Comparison of ENCODE assay signal across 17 cellular contexts in the genomic region with DNA sequence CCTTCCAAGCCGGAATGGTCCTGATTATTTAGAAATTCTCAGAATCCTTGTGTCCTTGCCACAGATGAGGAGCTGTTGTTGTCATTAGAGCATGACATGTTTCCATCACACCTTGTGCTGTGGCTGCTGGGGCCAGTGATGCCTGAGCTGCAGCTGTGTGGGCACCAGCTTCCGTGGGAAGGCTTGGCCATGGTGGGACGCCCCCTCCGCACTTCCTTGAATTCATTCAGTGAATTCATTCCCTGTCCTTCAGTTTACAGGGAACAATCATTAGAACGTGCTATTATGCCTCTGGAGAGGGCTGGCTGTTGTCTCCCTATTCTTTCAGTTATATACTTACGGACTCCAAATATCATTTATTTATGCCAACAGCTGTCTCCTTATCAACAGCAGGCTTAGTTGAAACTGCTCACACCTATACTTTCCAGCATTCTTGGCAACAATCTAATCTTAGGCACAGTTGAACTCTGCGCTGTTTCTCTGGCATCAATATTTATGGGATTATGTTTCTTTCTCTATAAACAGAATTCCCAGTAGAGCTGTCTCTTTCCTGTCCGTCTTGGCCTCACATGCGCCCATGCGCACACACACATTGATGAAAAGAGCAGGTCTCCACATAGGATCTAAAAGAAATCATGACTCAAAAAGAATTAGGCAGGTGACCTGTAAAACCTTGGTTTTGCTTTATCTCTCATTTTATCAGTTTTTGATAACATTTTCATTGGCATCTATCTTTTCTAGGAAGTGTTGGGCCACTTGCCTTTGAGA. TPM values are rescaled to one million over a fixed set of nuclear protein-coding genes. Genes with fewer than 3 reads are reported as not detected.
A peak's percentile ranks its signal among the peaks of the same experiment; 100 is the strongest.
DNase-seq lines count a peak whose midpoint lies in the region; ATAC-seq, FAIRE-seq and TF ChIP-seq lines count a peak whose summit lies in the region.
"Had no signal": no experiment of that assay in that cellular context is flagged by ENCODE, and none has a peak within 500 bp of the region (broad histone marks: within the 10 kb centered on the region; RNA-seq: fewer than 3 reads in every experiment).

No MANE protein-coding gene starts in this region.

- WGBS in mesodermal cell (ENCODE audit: insufficient coverage in 2 of 2), 2 experiments = 87 to 92% methylated on average over 7 to 8 of the region's 10 CpGs

- no peaks in the 10 kb centered on the region for H3K9me3 ChIP-seq in PC-9 (ENCODE audit: insufficient read depth, low read depth)
- H3K9me3 ChIP-seq in mesodermal cell (ENCODE audit: control insufficient read depth, low read length) = no peaks in the 10 kb centered on the region
- H3K9me3 ChIP-seq in subcutaneous abdominal adipose tissue (ENCODE audit: control insufficient read depth in 5 of 5, low read length in 5 of 5) = no peaks in the 10 kb centered on the region

- no peak for TF ChIP-seq POLR2A in GM12892 (IDR thresholded peaks at IDR 0.05; ENCODE audit: low read depth, low read length)

- peaks cover 58% of the 10 kb centered on the region for H3K4me1 ChIP-seq in PC-9 (replicated peaks; ENCODE audit: insufficient read depth)
- peaks cover 5% of the 10 kb centered on the region for H3K4me1 ChIP-seq in mesodermal cell (ENCODE audit: control insufficient read depth, insufficient read depth, low read length, poor library complexity, severe bottlenecking)
- H3K4me1 ChIP-seq in subcutaneous abdominal adipose tissue (ENCODE audit: control insufficient read depth in 5 of 5, insufficient read depth in 5 of 5, low read length in 5 of 5) = peaks cover 4 to 28% (median 9%) of the 10 kb centered on the region in 5 donors

- H3K4me3 ChIP-seq in PC-9 (no peak overlapping the region), mesodermal cell (ENCODE audit: extremely low read depth, insufficient read depth, low read length, poor library complexity, severe bottlenecking) (no peak overlapping the region), subcutaneous abdominal adipose tissue (ENCODE audit: low read depth in 1 of 5, low read length in 5 of 5) (no peak overlapping the region)

- DNase-seq in Right ventricle myocardium superior (peak; percentile 37), left ventricle myocardium superior (no peak), PC-9 (no peak), D721Med (ENCODE audit: insufficient read length, low spot score) (no peak), GM12892 (ENCODE audit: insufficient read length) (no peak)
- DNase-seq: C1 segment of cervical spinal cord, GF-D8, MM.1S, NCI-H1092 treated with DMSO at 0.1 percent for 48 hours, NCI-H2081 treated with DMSO at 0.1 percent for 48 hours, NCI-H446 had no signal

- intact Hi-C loops in Right ventricle myocardium superior (cut with DNase I) (no loop called here), left ventricle myocardium superior (cut with micrococcal nuclease) (no loop called here), PC-9 (cut with micrococcal nuclease; ENCODE audit: unreplicated experiment) (loop anchor here (5.0 kb wide), 1 partner anchor 616 kb away; no protein-coding TSS in a partner anchor)

- no TSS peak for BruUV-seq in PC-9 (replicated peaks; lab: Mats Ljungman, UMichigan)

- H3K9ac ChIP-seq in subcutaneous abdominal adipose tissue (ENCODE audit: low read length in 5 of 5) = no peak overlapping the region

- H3K27ac ChIP-seq in PC-9 (peak overlapping the region; percentile 98), mesodermal cell (ENCODE audit: low read depth, low read length, severe bottlenecking) (peak overlapping the region; percentile 23), subcutaneous abdominal adipose tissue (ENCODE audit: low read depth, low read length) (peak overlapping the region; percentile 13)

- H3F3A ChIP-seq in PC-9 (ENCODE audit: insufficient read depth, low read depth) = peaks cover 56% of the 10 kb centered on the region; the same call in 1 of the 2 replicates

- TF ChIP-seq CTCF in PC-9 (conservative IDR thresholded peaks at IDR 0.05) (no peak), D721Med (IDR thresholded peaks at IDR 0.05; ENCODE audit: insufficient read depth, missing control alignments) (no peak)

- no peak overlapping the region for H2AFZ ChIP-seq in PC-9

- POLR2A ChIA-PET in PC-9 (lab: Charles Lee; ENCODE audit: unreplicated experiment) = interaction anchor here (0.5 to 0.7 kb wide), 2 partner anchors 11 to 14 kb away, joined by 3 read pairs; no protein-coding TSS in a partner anchor

- peaks cover 83% of the 10 kb centered on the region for H3K36me3 ChIP-seq in PC-9 (ENCODE audit: low read depth)
- no peaks in the 10 kb centered on the region for H3K36me3 ChIP-seq in mesodermal cell (ENCODE audit: control insufficient read depth, insufficient read depth, low read length)
- H3K36me3 ChIP-seq in subcutaneous abdominal adipose tissue (ENCODE audit: control insufficient read depth in 5 of 5, insufficient read depth in 5 of 5, low read length in 5 of 5) = no peaks in the 10 kb centered on the region

- H4K20me1 ChIP-seq in PC-9 (ENCODE audit: insufficient read depth) = no peaks in the 10 kb centered on the region

- H3K27me3 ChIP-seq in PC-9 (ENCODE audit: insufficient read depth, low read depth) (no peaks in the 10 kb centered on the region), subcutaneous abdominal adipose tissue (ENCODE audit: control insufficient read depth in 5 of 5, insufficient read depth in 4 of 5, low read length in 5 of 5) (peaks cover 0 to 7% (median 3%) of the 10 kb centered on the region in 5 donors)

- peak overlapping the region; percentile 97 for H3K4me2 ChIP-seq in PC-9

- CTCF ChIA-PET in PC-9 (lab: Charles Lee) = no interaction called here

- ATAC-seq in Right ventricle myocardium superior (ENCODE audit: poor library complexity) (no peak), left ventricle myocardium superior (no peak)

- peaks cover 95% of the 10 kb centered on the region for H3K79me2 ChIP-seq in PC-9 (ENCODE audit: low read depth)

- H3K9me2 ChIP-seq in PC-9 (ENCODE audit: insufficient read depth) = no peaks in the 10 kb centered on the region

- FAIRE-seq in D721Med (lab: Jason Lieb, UNC) (no peak), GM12892 (lab: Jason Lieb, UNC) (no peak)
- FAIRE-seq: GM12891, H54 had no signal

RNA-seq across cellular contexts. Expression of gene ADGRF1, which starts 8.9 kb away (rescaled TPM):
- total RNA-seq in Right ventricle myocardium superior (not detected), left ventricle myocardium superior (not detected), PC-9 (2021) (112 and 162 TPM in 2 replicates)
- not detected for polyA plus RNA-seq in mesodermal cell (2013, experiment 1 of 2)
- not detected for polyA plus RNA-seq in mesodermal cell (2013, experiment 2 of 2)
- not detected for polyA plus RNA-seq in GM12892 (2012; ENCODE audit: missing spikeins)
- total RNA-seq: A673, Daoy had no signal

Comparison
In these comparisons a context has a peak if more than half of its experiments do, and no peak if none do; other contexts are left out.
1. H3K27ac ChIP-seq: peak in every context shown above with its lines; median percentile 98 in PC-9; 23 in mesodermal cell; 13 in subcutaneous abdominal adipose tissue.
2. RNA of gene ADGRF1, which starts 8.9 kb away (total RNA-seq): 112 to 162 TPM in PC-9; not detected in Right ventricle myocardium superior (single experiment) and not detected in left ventricle myocardium superior (single experiment); every median in the first group is over 100 times any median in the second.